27 cellular contexts compared by ENCODE assay signal in genomic region chr14:106055257-106055656, GRCh38.
"Had no signal": no experiment of that assay in that cellular context is flagged by ENCODE, and none has a peak within 500 bp of the region (broad histone marks: within the 10 kb centered on the region; RNA-seq: fewer than 3 reads in every experiment).

No MANE protein-coding gene starts in this region.

- H3K9me3 Mint-ChIP-seq: activated B cell treated with CpG ODN at 0.5 μM for 24 hours; activated CD8-positive, alpha-beta T cell treated with anti-CD3 and anti-CD28 coated beads for 36 hours; activated naive CD4-positive, alpha-beta T cell treated with anti-CD3 and anti-CD28 coated beads, Interleukin-2, amount 10 ng/mL, durations not matched to agents 7 days and 5 days; activated naive CD4-positive, alpha-beta T cell treated with anti-CD3 and anti-CD28 coated beads, Interleukin-2, amount 50 U/mL, for 72 hours; activated naive CD8-positive, alpha-beta T cell treated with anti-CD3 and anti-CD28 coated beads, Interleukin-2, amount 10 ng/mL, durations not matched to agents 7 days and 5 days; activated T-cell treated with anti-CD3 and anti-CD28 coated beads, Interleukin-2, amount 50 U/mL, for 4 hours; activated T-helper 1 cell treated with anti-CD3 and anti-CD28 coated beads, Interleukin-12 subunit alpha, Interleukin-12 subunit beta, Interleukin-2, Interleukin-4 antibody, amounts not matched to agents 30 ng/mL and 10 ng/mL and 1 ng/mL, durations not matched to agents 14 hours and 24 hours and 36 hours; T-cell; T-helper 1 cell treated with Interleukin-12 subunit alpha and Interleukin-12 subunit beta and Interleukin-4 antibody, amounts not matched to agents 30 μg/mL and 1 μg/mL, for 36 hours had no signal

- H3K27me3 Mint-ChIP-seq: activated B cell treated with CpG ODN at 0.5 μM for 24 hours had no signal

- H3K4me1 ChIP-seq: esophagus squamous epithelium, gastroesophageal sphincter had no signal

- DNase-seq: activated B cell treated with CpG ODN at 0.5 μM for 24 hours; activated CD4-positive, alpha-beta T cell treated with anti-CD3 and anti-CD28 coated beads for 48 hours; activated CD4-positive, alpha-beta T cell treated with anti-CD3 and anti-CD28 coated beads, Interleukin-2, amount 50 U/mL, for 1 hour; activated CD4-positive, alpha-beta T cell treated with anti-CD3 and anti-CD28 coated beads, Interleukin-2, amount 50 U/mL, for 48 hours; activated CD8-positive, alpha-beta memory T cell treated with anti-CD3 and anti-CD28 coated beads for 24 hours; activated CD8-positive, alpha-beta T cell treated with anti-CD3 and anti-CD28 coated beads for 36 hours; activated gamma-delta T cell; activated naive CD4-positive, alpha-beta T cell; activated naive CD4-positive, alpha-beta T cell treated with anti-CD3 and anti-CD28 coated beads, Interleukin-2, amount 10 ng/mL, durations not matched to agents 7 days and 5 days; activated naive CD8-positive, alpha-beta T cell treated with anti-CD3 and anti-CD28 coated beads, Interleukin-2, amount 10 ng/mL, durations not matched to agents 7 days and 5 days; activated T-cell treated with anti-CD3 and anti-CD28 coated beads, Interleukin-2, amount 50 U/mL, for 4 hours; brain microvascular endothelial cell; cortex of kidney; effector CD8-positive, alpha-beta T cell; esophagus squamous epithelium; foreskin melanocyte; head of caudate nucleus; SW 1271; T-cell; T-helper 9 cell; WERI-Rb-1 had no signal

- H3K27ac ChIP-seq: brain microvascular endothelial cell, epithelial cell of prostate, esophagus squamous epithelium, gastroesophageal sphincter, WERI-Rb-1 had no signal

- H3K36me3 ChIP-seq: brain microvascular endothelial cell, esophagus squamous epithelium, gastroesophageal sphincter, WERI-Rb-1 had no signal

- H3K4me3 Mint-ChIP-seq: activated B cell treated with CpG ODN at 0.5 μM for 24 hours; activated CD8-positive, alpha-beta T cell treated with anti-CD3 and anti-CD28 coated beads for 36 hours; activated naive CD4-positive, alpha-beta T cell treated with anti-CD3 and anti-CD28 coated beads, Interleukin-2, amount 10 ng/mL, durations not matched to agents 7 days and 5 days; activated naive CD8-positive, alpha-beta T cell treated with anti-CD3 and anti-CD28 coated beads, Interleukin-2, amount 10 ng/mL, durations not matched to agents 7 days and 5 days; activated T-cell treated with anti-CD3 and anti-CD28 coated beads, Interleukin-2, amount 50 U/mL, for 4 hours; activated T-helper 1 cell treated with anti-CD3 and anti-CD28 coated beads, Interleukin-12 subunit alpha, Interleukin-12 subunit beta, Interleukin-2, Interleukin-4 antibody, amounts not matched to agents 30 ng/mL and 10 ng/mL and 1 ng/mL, durations not matched to agents 14 hours and 24 hours and 36 hours; T-cell; T-helper 1 cell treated with Interleukin-12 subunit alpha and Interleukin-12 subunit beta and Interleukin-4 antibody, amounts not matched to agents 30 μg/mL and 1 μg/mL, for 36 hours had no signal

- ATAC-seq: activated CD4-positive, CD25-positive, alpha-beta regulatory T cell treated with anti-CD3 and anti-CD28 coated beads, Interleukin-2, amount 50 U/mL, for 24 hours; activated CD8-positive, alpha-beta T cell treated with anti-CD3 and anti-CD28 coated beads for 36 hours; activated naive CD4-positive, alpha-beta T cell treated with anti-CD3 and anti-CD28 coated beads, Interleukin-2, amount 50 U/mL, for 72 hours; activated T-cell treated with anti-CD3 and anti-CD28 coated beads, Interleukin-2, amount 50 U/mL, for 4 hours; gastroesophageal sphincter had no signal

- H3K9me3 ChIP-seq: esophagus squamous epithelium, gastroesophageal sphincter had no signal

- H3K36me3 Mint-ChIP-seq: activated naive CD4-positive, alpha-beta T cell treated with anti-CD3 and anti-CD28 coated beads, Interleukin-2, amount 10 ng/mL, durations not matched to agents 7 days and 5 days; activated naive CD4-positive, alpha-beta T cell treated with anti-CD3 and anti-CD28 coated beads, Interleukin-2, amount 50 U/mL, for 72 hours; activated naive CD8-positive, alpha-beta T cell treated with anti-CD3 and anti-CD28 coated beads, Interleukin-2, amount 10 ng/mL, durations not matched to agents 7 days and 5 days; T-cell had no signal

- H3K27me3 ChIP-seq: brain microvascular endothelial cell had no signal

- H3K27ac Mint-ChIP-seq: activated B cell treated with CpG ODN at 0.5 μM for 24 hours; activated CD8-positive, alpha-beta T cell treated with anti-CD3 and anti-CD28 coated beads for 36 hours; activated naive CD4-positive, alpha-beta T cell treated with anti-CD3 and anti-CD28 coated beads, Interleukin-2, amount 10 ng/mL, durations not matched to agents 7 days and 5 days; activated naive CD4-positive, alpha-beta T cell treated with anti-CD3 and anti-CD28 coated beads, Interleukin-2, amount 50 U/mL, for 72 hours; activated naive CD8-positive, alpha-beta T cell treated with anti-CD3 and anti-CD28 coated beads, Interleukin-2, amount 10 ng/mL, durations not matched to agents 7 days and 5 days; activated T-helper 1 cell treated with anti-CD3 and anti-CD28 coated beads, Interleukin-12 subunit alpha, Interleukin-12 subunit beta, Interleukin-2, Interleukin-4 antibody, amounts not matched to agents 30 ng/mL and 10 ng/mL and 1 ng/mL, durations not matched to agents 14 hours and 24 hours and 36 hours; T-cell; T-helper 1 cell treated with Interleukin-12 subunit alpha and Interleukin-12 subunit beta and Interleukin-4 antibody, amounts not matched to agents 30 μg/mL and 1 μg/mL, for 36 hours had no signal

- H3K4me3 ChIP-seq: esophagus squamous epithelium, gastroesophageal sphincter had no signal
